19 cellular contexts compared by ENCODE assay signal in genomic region chr1:195745170-195746009, GRCh38.
DNase-seq lines count a peak whose midpoint lies in the region; ATAC-seq and TF ChIP-seq lines count a peak whose summit lies in the region.
"Had no signal": no experiment of that assay in that cellular context is flagged by ENCODE, and none has a peak within 500 bp of the region (broad histone marks: within the 10 kb centered on the region; RNA-seq: fewer than 3 reads in every experiment).

No MANE protein-coding gene starts in this region.

- ATAC-seq in gastrocnemius medialis (no peak), GM23338 (no peak)

- no peak overlapping the region for H3K4me3 ChIP-seq in epithelial cell of esophagus (ENCODE audit: low read length)
- H3K4me3 ChIP-seq in gastrocnemius medialis: no peak overlapping the region
- no peak overlapping the region for H3K4me3 ChIP-seq in GM23338
- H3K4me3 ChIP-seq: uterus had no signal

- TF ChIP-seq CTCF in epithelial cell of esophagus (IDR thresholded peaks at IDR 0.05; ENCODE audit: insufficient read depth, low read depth, low read length, missing control alignments) (no peak), gastrocnemius medialis (IDR thresholded peaks at IDR 0.05 in 4 of 5, conservative IDR thresholded peaks at IDR 0.05 in 1 of 5) (no peak), GM23338 (conservative IDR thresholded peaks at IDR 0.05; ENCODE audit: low read depth in 2 of 2) (no peak)

- DNase-seq in DMS153 treated with DMSO at 0.1 percent for 48 hours (lab: John Stamatoyannopoulos, UW; ENCODE audit: unreplicated experiment) (peak; percentile 86), NCI-H1092 (lab: John Stamatoyannopoulos, UW) (peak; percentile 33), NCI-H510A treated with DMSO at 0.1 percent for 48 hours (lab: John Stamatoyannopoulos, UW) (peak; percentile 78), epithelial cell of esophagus (ENCODE audit: low read depth) (peak; percentile 57), NCI-H226 (no peak), gastrocnemius medialis (no peak), GM23338 (ENCODE audit: low spot score) (no peak)
- no peak for DNase-seq in activated T-cell treated with anti-CD3 and anti-CD28 coated beads, Interleukin-2, amount 50 U/mL, for 48 hours
- DNase-seq: activated CD4-positive, alpha-beta T cell treated with anti-CD3 and anti-CD28 coated beads for 4 hours; brain microvascular endothelial cell; cortex of kidney; hypothalamus; KG1; NCI-H1436; NCI-H524 treated with DMSO at 0.1 percent for 48 hours; stimulated activated CD8-positive, alpha-beta memory T cell treated with anti-CD3 and anti-CD28 coated beads, Interleukin-4, amount 100 ng/mL, for 48 hours; uterus had no signal

- H3K27me3 Mint-ChIP-seq in GM23338 (ENCODE audit: insufficient read depth, low read depth, poor library complexity): no peaks in the 10 kb centered on the region

- peaks cover 14% of the 10 kb centered on the region for H3K9me3 Mint-ChIP-seq in GM23338

- H4K20me1 ChIP-seq in GM23338 (replicated peaks; ENCODE audit: insufficient read depth): no peaks in the 10 kb centered on the region

- no peak overlapping the region for H3K4me2 ChIP-seq in GM23338

- H3K27ac Mint-ChIP-seq in GM23338: no peak overlapping the region
- H3K27ac Mint-ChIP-seq: activated T-helper 2 cell treated with anti-CD3 and anti-CD28 coated beads, Interferon-gamma antibody, Interleukin-2, Interleukin-4, amounts not matched to agents 10 μg/mL and 5 μg/mL and 100 μg/mL, durations not matched to agents 14 hours and 24 hours and 36 hours; CD14-positive monocyte had no signal

- no peaks in the 10 kb centered on the region for H3K4me1 ChIP-seq in gastrocnemius medialis
- H3K4me1 ChIP-seq in GM23338 (ENCODE audit: insufficient read depth): peaks cover 3% of the 10 kb centered on the region; the same call in 1 of the 2 replicates
- H3K4me1 ChIP-seq: uterus had no signal

- H3K27ac ChIP-seq in gastrocnemius medialis (no peak overlapping the region), GM23338 (ENCODE audit: low read depth) (no peak overlapping the region)
- H3K27ac ChIP-seq: brain microvascular endothelial cell, uterus had no signal

- no peaks in the 10 kb centered on the region for H3K36me3 ChIP-seq in gastrocnemius medialis
- no peaks in the 10 kb centered on the region for H3K36me3 ChIP-seq in GM23338 (ENCODE audit: insufficient read depth)
- H3K36me3 ChIP-seq: brain microvascular endothelial cell, uterus had no signal

- H2AFZ ChIP-seq in GM23338: no peak overlapping the region

- peaks cover 18% of the 10 kb centered on the region for H3K4me1 Mint-ChIP-seq in GM23338
- H3K4me1 Mint-ChIP-seq: CD14-positive monocyte had no signal

- peaks cover 9% of the 10 kb centered on the region for H3K36me3 Mint-ChIP-seq in GM23338 (ENCODE audit: low read depth)
- H3K36me3 Mint-ChIP-seq: CD14-positive monocyte had no signal

- no peaks in the 10 kb centered on the region for H3F3A ChIP-seq in GM23338 (replicated peaks; ENCODE audit: low read depth)

- H3K9me3 ChIP-seq in gastrocnemius medialis: no peaks in the 10 kb centered on the region
- H3K9me3 ChIP-seq: uterus had no signal

- intact Hi-C loops in gastrocnemius medialis (cut with DNase I; ENCODE audit: low total_unique reads): no loop called here

- H3K9me2 ChIP-seq in GM23338 (ENCODE audit: insufficient read depth): no peaks in the 10 kb centered on the region

- in situ Hi-C loops in gastrocnemius medialis (cut with MboI; ENCODE audit: low sequenced_read_pairs in 4 of 4): no loop called here

- no peak overlapping the region for H3K4me3 Mint-ChIP-seq in GM23338
- H3K4me3 Mint-ChIP-seq: CD14-positive monocyte had no signal

- no peak for TF ChIP-seq POLR2A in gastrocnemius medialis (IDR thresholded peaks at IDR 0.05)

- no peaks in the 10 kb centered on the region for H3K27me3 ChIP-seq in gastrocnemius medialis
- H3K27me3 ChIP-seq in GM23338 (ENCODE audit: insufficient read depth): no peaks in the 10 kb centered on the region
- H3K27me3 ChIP-seq: brain microvascular endothelial cell, uterus had no signal

- H3K79me2 ChIP-seq in GM23338 (replicated peaks; ENCODE audit: insufficient read depth): no peaks in the 10 kb centered on the region

TF ChIP-seq in GM23338, 12 proteins besides CTCF, POLR2A, EP300 and RAD21 (continues in another document):
- TF ChIP-seq NANOG (IDR thresholded peaks at IDR 0.05; ENCODE audit: borderline replicate concordance) (no peak), ZNF331 (CRISPR knock-in tag; IDR thresholded peaks at IDR 0.05; ENCODE audit: low read depth) (no peak), EZH2phosphoT487 (IDR thresholded peaks at IDR 0.05; ENCODE audit: unreplicated experiment) (no peak), ETS1 (IDR thresholded peaks at IDR 0.05) (no peak), JUNB (IDR thresholded peaks at IDR 0.05; ENCODE audit: unreplicated experiment) (no peak), REST (IDR thresholded peaks at IDR 0.05; ENCODE audit: unreplicated experiment) (no peak), CREB1 (CRISPR knock-in tag; IDR thresholded peaks at IDR 0.05; ENCODE audit: low read depth) (no peak), STAT1 (IDR thresholded peaks at IDR 0.05; ENCODE audit: unreplicated experiment) (no peak), POLR2AphosphoS5 (IDR thresholded peaks at IDR 0.05; ENCODE audit: low read depth) (no peak)

Comparison
In these comparisons a context has a peak if more than half of its experiments do, and no peak if none do; other contexts are left out.
1. DNase-seq: peak in DMS153 treated with DMSO at 0.1 percent for 48 hours (single experiment), NCI-H1092 (single experiment), NCI-H510A treated with DMSO at 0.1 percent for 48 hours (single experiment) and epithelial cell of esophagus (single experiment); none in NCI-H226 (single experiment), gastrocnemius medialis (0 of 2), activated T-cell treated with anti-CD3 and anti-CD28 coated beads, Interleukin-2, amount 50 U/mL, for 48 hours (0 of 2) and GM23338 (single experiment).